In genomic region chr5:1785062-1785461, GRCh38 we compare ENCODE assay signal across 14 cellular contexts. TPM values are rescaled to one million over a fixed set of nuclear protein-coding genes. Genes with fewer than 3 reads are reported as not detected.
DNase-seq lines count a peak whose midpoint lies in the region; ATAC-seq and TF ChIP-seq lines count a peak whose summit lies in the region.
"Had no signal": no experiment of that assay in that cellular context is flagged by ENCODE, and none has a peak within 500 bp of the region (broad histone marks: within the 10 kb centered on the region; RNA-seq: fewer than 3 reads in every experiment).

No MANE protein-coding gene starts in this region.

- no peaks in the 10 kb centered on the region for H3K79me1 ChIP-seq in H9 (ENCODE audit: insufficient read depth, low read depth, low read length, poor library complexity, severe bottlenecking)

- H3K4me3 Mint-ChIP-seq in CD14-positive monocyte (no peak overlapping the region), H9 (no peak overlapping the region)

- TF ChIP-seq CTCF in CD14-positive monocyte (IDR thresholded peaks at IDR 0.05) (no peak), H9 (conservative IDR thresholded peaks at IDR 0.05) (no peak)

- no peak overlapping the region for H2BK120ac ChIP-seq in H9 (ENCODE audit: low read depth, low read length, poor library complexity, severe bottlenecking)

- no peak overlapping the region for H2AK5ac ChIP-seq in H9 (ENCODE audit: insufficient read length, low read length)

- H2BK20ac ChIP-seq in H9 (ENCODE audit: low read depth, low read length, poor library complexity, severe bottlenecking) = no peak overlapping the region

- H3K14ac ChIP-seq in H9 (ENCODE audit: insufficient read depth, low read length) = peak overlapping the region; percentile 22; the same call in 1 of the 2 replicates

- H3K27ac Mint-ChIP-seq in CD14-positive monocyte (no peak overlapping the region), H9 (no peak overlapping the region)
- H3K27ac Mint-ChIP-seq: IgD-negative memory B cell had no signal

- H3K56ac ChIP-seq in H9 (ENCODE audit: insufficient read length, low read depth, low read length) = no peak overlapping the region

- peak; percentile 17 for DNase-seq in CD14-positive monocyte (ENCODE audit: low spot score)
- no peak for DNase-seq in H9
- DNase-seq in RPMI8226 = peak; percentile 55
- DNase-seq in posterior vena cava (ENCODE audit: low spot score) = peak; percentile 55
- no peak for DNase-seq in H4 (ENCODE audit: low spot score)
- no peak for DNase-seq in NCI-H69 (lab: John Stamatoyannopoulos, UW)
- DNase-seq in sciatic nerve (ENCODE audit: low spot score) = no peak
- DNase-seq: BE2C, NCI-H1048, NCI-H146, NCI-H345, SHP77 treated with DMSO at 0.1 percent for 48 hours had no signal

- H3K79me2 ChIP-seq in H9 (ENCODE audit: insufficient read depth, low read length) = no peaks in the 10 kb centered on the region

- H3K27me3 ChIP-seq in H9 (ENCODE audit: insufficient read depth, low read length) = no peaks in the 10 kb centered on the region

- no peaks in the 10 kb centered on the region for H4K20me1 ChIP-seq in H9 (ENCODE audit: control insufficient read depth, insufficient read depth, insufficient read length)

- H4K5ac ChIP-seq in H9 (ENCODE audit: insufficient read length, low read depth, low read length) = no peak overlapping the region

- no peak overlapping the region for H4K8ac ChIP-seq in H9 (replicated peaks; ENCODE audit: insufficient read length, low read depth, low read length)

- H3K4me1 Mint-ChIP-seq in CD14-positive monocyte = no peaks in the 10 kb centered on the region
- H3K4me1 Mint-ChIP-seq in H9 = peaks cover 13 to 16% of the 10 kb centered on the region in 2 experiments

- no peak overlapping the region for H3K18ac ChIP-seq in H9 (ENCODE audit: insufficient read length, low read depth, low read length)

- no peak overlapping the region for H3K9ac ChIP-seq in H9 (ENCODE audit: extremely low read depth, insufficient read length, low read length)

- H3K27me3 Mint-ChIP-seq in CD14-positive monocyte (ENCODE audit: low read depth in 3 of 3) = peaks cover 2 to 11% (median 6%) of the 10 kb centered on the region in 3 donors
- H3K27me3 Mint-ChIP-seq in H9 (ENCODE audit: low read depth) = no peaks in the 10 kb centered on the region; the same call in 1 of the 2 replicates

- no CpG with 5 or more reads among the region's 8 CpGs for WGBS in H9 (ENCODE audit: extremely low coverage, insufficient read length, low lambda C conversion rate)

- no peak overlapping the region for H3K27ac ChIP-seq in H9 (ENCODE audit: insufficient read length, low read depth, low read length)

- no peak overlapping the region for H2BK15ac ChIP-seq in H9 (ENCODE audit: low read depth, low read length)

- no peaks in the 10 kb centered on the region for H3K36me3 Mint-ChIP-seq in CD14-positive monocyte
- no peaks in the 10 kb centered on the region for H3K36me3 Mint-ChIP-seq in H9 (ENCODE audit: insufficient read depth in 1 of 3, low read depth in 3 of 3)

- ATAC-seq in sciatic nerve = no peak

- intact Hi-C loops in CD14-positive monocyte (cut with micrococcal nuclease) (no loop called here), posterior vena cava (cut with DNase I) (no loop called here), sciatic nerve (cut with DNase I) (no loop called here)

- no peak overlapping the region for H2AFZ ChIP-seq in H9 (ENCODE audit: low read length)

- peaks cover under 1% of the 10 kb centered on the region; the same call in 1 of the 2 replicates for H3K4me1 ChIP-seq in H9 (ENCODE audit: insufficient read depth, low read length)
- H3K4me1 ChIP-seq: BE2C, HAP-1 had no signal

- H3T11ph ChIP-seq in H9 (ENCODE audit: low read length) = no peak overlapping the region

- H4K91ac ChIP-seq in H9 (ENCODE audit: insufficient read length, low read depth, low read length) = no peak overlapping the region

- H3K9me3 Mint-ChIP-seq in CD14-positive monocyte (no peaks in the 10 kb centered on the region), H9 (no peaks in the 10 kb centered on the region; a peak in 1 of 5 replicates)

- peaks cover 2% of the 10 kb centered on the region for H3K23me2 ChIP-seq in H9 (ENCODE audit: insufficient read length, low read depth, low read length, poor library complexity, severe bottlenecking)

- no peak overlapping the region for H3K4me2 ChIP-seq in H9 (ENCODE audit: insufficient read depth, insufficient read length, low read length)

- H2BK5ac ChIP-seq in H9 (ENCODE audit: insufficient read length, low read length) = no peak overlapping the region

- H3K9me3 ChIP-seq in H9 (ENCODE audit: control insufficient read depth, low read depth, low read length) = no peaks in the 10 kb centered on the region
- H3K9me3 ChIP-seq: BE2C, HAP-1 had no signal

- H3K4ac ChIP-seq in H9 (ENCODE audit: low read depth, low read length) = no peak overlapping the region

- H3K23ac ChIP-seq in H9 (ENCODE audit: insufficient read length, low read depth, low read length) = no peak overlapping the region

- no peak overlapping the region for H2BK12ac ChIP-seq in H9 (ENCODE audit: insufficient read length, low read depth, low read length)

RNA-seq across cellular contexts. Expression of gene MRPL36, which starts 14.6 kb away (rescaled TPM):
- 10 to 100 TPM; 65.9 to 81.7 TPM for polyA plus RNA-seq in CD14-positive monocyte
- total RNA-seq in H9 (2021) (67.3 and 68.9 TPM in 2 replicates), posterior vena cava (10 to 100 TPM; 29.4 to 32.4 TPM), sciatic nerve (28.4 TPM)
- 95.5 and 109 TPM in 2 replicates for total RNA-seq in H4 (2014; rRNA removed; shearing (Covaris generic))

RNA-seq across cellular contexts. Expression of gene NDUFS6, which starts 16.1 kb away (rescaled TPM):
- 10 to 100 TPM; 62.2 to 62.3 TPM for polyA plus RNA-seq in CD14-positive monocyte
- 62.5 and 63.7 TPM in 2 replicates for total RNA-seq in H9 (2021)
- 10 to 100 TPM; 25.4 to 25.8 TPM for total RNA-seq in posterior vena cava
- total RNA-seq in H4 (2014; rRNA removed; shearing (Covaris generic)) = 85.8 and 88.0 TPM in 2 replicates
- total RNA-seq in sciatic nerve = 20.7 TPM

Comparison
In these comparisons a context has a peak if more than half of its experiments do, and no peak if none do; other contexts are left out.
1. DNase-seq: peak in CD14-positive monocyte (single experiment), RPMI8226 (single experiment) and posterior vena cava (single experiment); none in H9 (single experiment), H4 (single experiment), NCI-H69 (single experiment) and sciatic nerve (single experiment).